In the genomic region with DNA sequence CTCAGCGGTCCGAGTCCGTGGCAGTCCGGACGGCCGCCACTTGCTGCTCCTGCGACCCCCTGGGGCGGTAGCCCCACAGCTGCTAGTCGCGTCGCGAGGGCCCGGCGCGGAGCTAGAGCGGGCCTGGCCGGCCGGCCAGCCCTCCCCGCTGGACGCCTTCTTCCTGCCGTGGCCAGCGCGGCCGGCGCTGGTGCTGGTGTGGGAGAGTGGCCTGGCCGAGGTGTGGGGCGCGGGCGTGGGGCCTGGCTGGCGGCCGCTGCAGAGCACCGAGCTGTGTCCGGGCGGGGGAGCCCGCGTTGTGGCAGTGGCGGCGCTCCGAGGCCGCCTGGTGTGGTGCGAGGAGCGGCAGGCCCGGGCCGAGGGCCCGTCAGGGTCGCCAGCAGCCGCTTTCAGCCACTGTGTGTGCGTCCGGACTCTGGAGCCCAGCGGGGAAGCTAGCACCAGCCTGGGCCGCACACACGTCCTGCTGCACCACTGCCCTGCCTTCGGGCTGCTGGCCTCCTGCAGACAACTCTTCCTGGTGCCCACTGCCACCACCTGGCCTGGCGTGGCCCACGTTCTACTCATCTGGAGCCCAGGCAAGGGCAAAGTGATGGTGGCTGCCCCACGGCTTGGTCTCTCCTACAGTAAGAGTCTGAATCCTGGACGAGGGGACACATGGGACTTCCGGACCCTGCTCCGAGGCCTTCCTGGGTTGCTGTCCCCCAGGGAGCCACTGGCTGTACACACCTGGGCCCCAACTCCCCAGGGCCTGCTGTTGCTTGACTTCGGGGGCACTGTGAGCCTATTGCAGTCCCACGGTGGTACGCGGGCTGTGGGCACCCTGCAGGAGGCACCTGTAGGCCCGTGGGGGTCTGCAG, we compare ENCODE assay signal across 1 cellular context.
TF ChIP-seq lines count a peak whose summit lies in the region.

No MANE protein-coding gene starts in this region.

TF ChIP-seq in IMR-90, 13 proteins besides CTCF, POLR2A, EP300 and RAD21 (continued from another document):
- TF ChIP-seq, protein P1, sequence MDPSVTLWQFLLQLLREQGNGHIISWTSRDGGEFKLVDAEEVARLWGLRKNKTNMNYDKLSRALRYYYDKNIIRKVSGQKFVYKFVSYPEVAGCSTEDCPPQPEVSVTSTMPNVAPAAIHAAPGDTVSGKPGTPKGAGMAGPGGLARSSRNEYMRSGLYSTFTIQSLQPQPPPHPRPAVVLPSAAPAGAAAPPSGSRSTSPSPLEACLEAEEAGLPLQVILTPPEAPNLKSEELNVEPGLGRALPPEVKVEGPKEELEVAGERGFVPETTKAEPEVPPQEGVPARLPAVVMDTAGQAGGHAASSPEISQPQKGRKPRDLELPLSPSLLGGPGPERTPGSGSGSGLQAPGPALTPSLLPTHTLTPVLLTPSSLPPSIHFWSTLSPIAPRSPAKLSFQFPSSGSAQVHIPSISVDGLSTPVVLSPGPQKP (IDR thresholded peaks at IDR 0.05; ENCODE audit: borderline replicate concordance, low read depth, low read length), result no peak
- TF ChIP-seq CEBPB (IDR thresholded peaks at IDR 0.05; ENCODE audit: low read depth, low read length) (no peak), SMC3 (IDR thresholded peaks at IDR 0.05; ENCODE audit: low read depth, low read length) (no peak)
- TF ChIP-seq, protein P2, sequence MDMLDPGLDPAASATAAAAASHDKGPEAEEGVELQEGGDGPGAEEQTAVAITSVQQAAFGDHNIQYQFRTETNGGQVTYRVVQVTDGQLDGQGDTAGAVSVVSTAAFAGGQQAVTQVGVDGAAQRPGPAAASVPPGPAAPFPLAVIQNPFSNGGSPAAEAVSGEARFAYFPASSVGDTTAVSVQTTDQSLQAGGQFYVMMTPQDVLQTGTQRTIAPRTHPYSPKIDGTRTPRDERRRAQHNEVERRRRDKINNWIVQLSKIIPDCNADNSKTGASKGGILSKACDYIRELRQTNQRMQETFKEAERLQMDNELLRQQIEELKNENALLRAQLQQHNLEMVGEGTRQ (IDR thresholded peaks at IDR 0.05; ENCODE audit: low read depth, low read length), result no peak
